In genomic region chr6:29424168-29424567, GRCh38 we compare ENCODE assay signal across 21 cellular contexts. TPM values are rescaled to one million over a fixed set of nuclear protein-coding genes. Genes with fewer than 3 reads are reported as not detected.
DNase-seq lines count a peak whose midpoint lies in the region; ATAC-seq, FAIRE-seq and TF ChIP-seq lines count a peak whose summit lies in the region.
"Had no signal": no experiment of that assay in that cellular context is flagged by ENCODE, and none has a peak within 500 bp of the region (broad histone marks: within the 10 kb centered on the region; RNA-seq: fewer than 3 reads in every experiment).

No MANE protein-coding gene starts in this region.

- no peaks in the 10 kb centered on the region for H3K4me1 ChIP-seq in H1 (replicated peaks in 1 of 4; ENCODE audit: control insufficient read depth in 3 of 4, insufficient read depth in 4 of 4, low read length in 3 of 4)
- no peaks in the 10 kb centered on the region for H3K4me1 ChIP-seq in mesendoderm (ENCODE audit: control insufficient read depth, low read depth, low read length)
- H3K4me1 ChIP-seq: BE2C, Caco-2, HAP-1 had no signal

- no peak overlapping the region for H3K4me3 Mint-ChIP-seq in WTC11
- H3K4me3 Mint-ChIP-seq: CD4-positive, CD25-positive, alpha-beta regulatory T cell; CD8-positive, alpha-beta memory T cell; IgD-negative memory B cell had no signal

- H3K79me1 ChIP-seq in H1 (ENCODE audit: low read depth, low read length) = no peaks in the 10 kb centered on the region
- no peaks in the 10 kb centered on the region for H3K79me1 ChIP-seq in mesendoderm (ENCODE audit: low read length)

- no peak overlapping the region for H4K91ac ChIP-seq in H1 (replicated peaks; ENCODE audit: insufficient read length, low read length)

- H3K18ac ChIP-seq in H1 (ENCODE audit: extremely low read depth, low read length) (no peak overlapping the region), mesendoderm (ENCODE audit: low read length) (no peak overlapping the region)

- 93% methylated on average over 2 of the region's 2 CpGs; no CpG with 5 or more reads in 1 of the 2 experiments for WGBS in H1 (ENCODE audit: extremely low coverage in 1 of 2, insufficient coverage in 1 of 2, insufficient read length in 1 of 2, insufficient replicate concordance in 2 of 2, low coverage in 1 of 2, low lambda C conversion rate in 2 of 2, missing lambda C conversion rate in 1 of 2), 2 experiments
- WGBS in mesendoderm (ENCODE audit: extremely low coverage, insufficient coverage, low lambda C conversion rate) = no CpG with 5 or more reads among the region's 2 CpGs

- no peak overlapping the region for H3K27ac Mint-ChIP-seq in WTC11
- H3K27ac Mint-ChIP-seq: CD4-positive, CD25-positive, alpha-beta regulatory T cell; CD8-positive, alpha-beta memory T cell; IgD-negative memory B cell had no signal

- H3K4me3 ChIP-seq in H1 (ENCODE audit: extremely low read depth in 1 of 4, insufficient read depth in 2 of 4, low read depth in 3 of 4, low read length in 4 of 4) (no peak overlapping the region), mesendoderm (ENCODE audit: low read length) (no peak overlapping the region)
- H3K4me3 ChIP-seq: HAP-1 had no signal

- TF ChIP-seq POLR2A in H1 (IDR thresholded peaks at IDR 0.05; ENCODE audit: control extremely low read depth in 1 of 2, low read depth in 2 of 2, low read length in 2 of 2) = no peak

- FAIRE-seq in H1 (lab: Jason Lieb, UNC) = no peak
- FAIRE-seq: A204.1, D721Med, GM12892, GM18507, HepG2 had no signal

- CTCF ChIA-PET in WTC11 (lab: Charles Lee) (no interaction called here), H1 (lab: Charles Lee; ENCODE audit: partially characterized antibody) (interaction anchor here (1.5 to 2.5 kb wide), 2 partner anchors 44 to 165 kb away, joined by 3 to 13 read pairs; no protein-coding TSS in a partner anchor)

- H2BK15ac ChIP-seq in H1 (ENCODE audit: low read length) = no peak overlapping the region
- H2BK15ac ChIP-seq in mesendoderm (replicated peaks; ENCODE audit: low read depth) = no peak overlapping the region

- TF ChIP-seq RAD21 in H1 (IDR thresholded peaks at IDR 0.05 in 1 of 2, conservative IDR thresholded peaks at IDR 0.05 in 1 of 2; ENCODE audit: low read depth in 2 of 2, low read length in 2 of 2) = no peak

- H3K56ac ChIP-seq in H1 (replicated peaks; ENCODE audit: insufficient read length, low read depth, low read length) (no peak overlapping the region), mesendoderm (ENCODE audit: low read length) (no peak overlapping the region)

- TF ChIP-seq EP300 in H1 (IDR thresholded peaks at IDR 0.05; ENCODE audit: borderline replicate concordance in 1 of 2, low read depth in 2 of 2, low read length in 2 of 2) = no peak

- no peak overlapping the region for H3K23ac ChIP-seq in H1 (ENCODE audit: insufficient read length)
- H3K23ac ChIP-seq in mesendoderm (ENCODE audit: low read length) = no peak overlapping the region

- H3K4ac ChIP-seq in H1 (replicated peaks; ENCODE audit: insufficient read length, low read depth, low read length) (no peak overlapping the region), mesendoderm (ENCODE audit: low read depth, low read length) (no peak overlapping the region)

- DNase-seq in WTC11 (ENCODE audit: low spot score) (no peak), H1 (ENCODE audit: low read depth in 1 of 2, low spot score in 2 of 2) (no peak), mesendoderm (peak; percentile 67), MV-4-11 (lab: John Stamatoyannopoulos, UW) (no peak), inferior parietal cortex (ENCODE audit: extremely low spot score) (no peak)
- no peak for DNase-seq in activated CD4-positive, CD25-positive, alpha-beta regulatory T cell (lab: John Stamatoyannopoulos, UW)
- DNase-seq: ACHN; BE2C; C1 segment of cervical spinal cord; Caco-2; CD8-positive, alpha-beta memory T cell; GDM1 had no signal

- H4K8ac ChIP-seq in H1 (ENCODE audit: extremely low read depth, insufficient read depth, low read length) = no peak overlapping the region
- no peak overlapping the region for H4K8ac ChIP-seq in mesendoderm (ENCODE audit: low read depth, low read length)

- POLR2A ChIA-PET in WTC11 (lab: Charles Lee) (interaction anchor here (0.6 kb wide), 1 partner anchor 591 kb away, joined by 7 read pairs; no protein-coding TSS in a partner anchor), H1 (lab: Charles Lee; ENCODE audit: partially characterized antibody) (interaction anchor here (1.2 to 1.6 kb wide), 2 partner anchors 19 to 23 kb away, joined by 3 read pairs; no protein-coding TSS in a partner anchor)

- H3K14ac ChIP-seq in H1 (ENCODE audit: insufficient read length) = no peak overlapping the region

- no peaks in the 10 kb centered on the region for H3K36me3 ChIP-seq in H1 (ENCODE audit: control insufficient read depth in 2 of 4, insufficient read depth in 4 of 4, low read length in 3 of 4)
- no peaks in the 10 kb centered on the region for H3K36me3 ChIP-seq in mesendoderm (ENCODE audit: control insufficient read depth, insufficient read depth, low read length)
- H3K36me3 ChIP-seq: BE2C, HAP-1 had no signal

- peak; percentile 76 for ATAC-seq in WTC11
- ATAC-seq: HepG2 had no signal

- peaks cover 13% of the 10 kb centered on the region for H3K9me3 Mint-ChIP-seq in WTC11
- H3K9me3 Mint-ChIP-seq: IgD-negative memory B cell had no signal

- H3K23me2 ChIP-seq in H1 (ENCODE audit: low read depth, low read length) = no peaks in the 10 kb centered on the region

- 0 out of 4 replicates have a peak, but pooled peaks cover 0 to 3% of the 10 kb centered on the region in 2 experiments for H3K9me3 ChIP-seq in H1 (ENCODE audit: insufficient read depth in 2 of 2, low read depth in 1 of 2, low read length in 1 of 2)
- H3K9me3 ChIP-seq: BE2C, Caco-2, HAP-1 had no signal

- H3K27me3 Mint-ChIP-seq in WTC11 (ENCODE audit: low read depth) = no peaks in the 10 kb centered on the region

- no peaks in the 10 kb centered on the region for H3K36me3 Mint-ChIP-seq in WTC11
- H3K36me3 Mint-ChIP-seq: CD4-positive, CD25-positive, alpha-beta regulatory T cell; CD8-positive, alpha-beta memory T cell; IgD-negative memory B cell had no signal

- H4K20me1 ChIP-seq in H1 (replicated peaks in 1 of 2; ENCODE audit: control insufficient read depth in 1 of 2, insufficient read depth in 2 of 2, low read length in 2 of 2) = no peaks in the 10 kb centered on the region

- peaks cover 13% of the 10 kb centered on the region for H3K4me1 Mint-ChIP-seq in WTC11
- H3K4me1 Mint-ChIP-seq: IgD-negative memory B cell had no signal

- H3K27me3 ChIP-seq in H1 (replicated peaks in 1 of 4; ENCODE audit: control insufficient read depth in 3 of 4, extremely low read depth in 1 of 4, insufficient read depth in 3 of 4, low read length in 3 of 4) = no peaks in the 10 kb centered on the region
- H3K27me3 ChIP-seq in mesendoderm (ENCODE audit: insufficient read depth, low read length, poor library complexity) = no peaks in the 10 kb centered on the region

- H3K27ac ChIP-seq in H1 (ENCODE audit: low read depth, low read length) (no peak overlapping the region), mesendoderm (ENCODE audit: low read depth, low read length) (no peak overlapping the region)

- H2BK5ac ChIP-seq in H1 (ENCODE audit: low read depth, low read length) = no peak overlapping the region
- no peak overlapping the region for H2BK5ac ChIP-seq in mesendoderm (ENCODE audit: low read length)

- H4K5ac ChIP-seq in H1 (ENCODE audit: insufficient read length, low read depth, low read length) (no peak overlapping the region), mesendoderm (ENCODE audit: low read length) (no peak overlapping the region)

- H3K9ac ChIP-seq in H1 (replicated peaks in 1 of 4; ENCODE audit: extremely low read depth in 1 of 4, low read depth in 3 of 4, low read length in 3 of 4) (no peak overlapping the region), mesendoderm (ENCODE audit: low read length) (no peak overlapping the region)

- H2BK12ac ChIP-seq in H1 (ENCODE audit: low read depth, low read length) = no peak overlapping the region

- TF ChIP-seq CTCF in WTC11 (IDR thresholded peaks at IDR 0.05) = no peak
- no peak for TF ChIP-seq CTCF in H1 (IDR thresholded peaks at IDR 0.05; ENCODE audit: control extremely low read depth in 1 of 3, insufficient read depth in 1 of 3, low read depth in 1 of 3, low read length in 3 of 3)

- no peaks in the 10 kb centered on the region for H3K79me2 ChIP-seq in H1 (ENCODE audit: control insufficient read depth in 1 of 2, insufficient read depth in 2 of 2, low read length in 2 of 2)
- no peaks in the 10 kb centered on the region for H3K79me2 ChIP-seq in mesendoderm (ENCODE audit: control insufficient read depth, insufficient read depth, low read length)

- H3K4me2 ChIP-seq in H1 (ENCODE audit: insufficient read depth in 1 of 2, low read depth in 2 of 2, low read length in 2 of 2) (0 out of 4 replicates have a peak overlapping the region, but pooled peaks of 1 of the 2 experiments have one; percentile 8), mesendoderm (ENCODE audit: low read length) (no peak overlapping the region)

- no peak overlapping the region for H2BK20ac ChIP-seq in H1 (ENCODE audit: low read length)

- no peak overlapping the region for H2AFZ ChIP-seq in H1 (ENCODE audit: low read length)

- H2AK5ac ChIP-seq in H1 (ENCODE audit: low read depth, low read length) (no peak overlapping the region), mesendoderm (ENCODE audit: low read length) (no peak overlapping the region)

- H2BK120ac ChIP-seq in H1 (replicated peaks; ENCODE audit: low read depth, low read length) = no peak overlapping the region
- no peak overlapping the region for H2BK120ac ChIP-seq in mesendoderm (ENCODE audit: low read depth, low read length)

RNA-seq across cellular contexts. Expression of gene OR12D1, which starts 9.4 kb away (rescaled TPM):
- not detected in 3 replicates for total RNA-seq in WTC11 (2021)
- total RNA-seq in H1 (2021; fragmentation: NEBNext Ultra II Directional; extraction: Animal tissue kit (Norgen Biotek cat#: 25700)) = not detected in 2 replicates
- polyA plus RNA-seq in H1 (2011; rRNA removed) = not detected in 2 replicates
- not detected for polyA plus RNA-seq in H1 (2011; cell fraction: cytosol; rRNA removed)
- polyA plus RNA-seq in H1 (2011; cell fraction: nucleus; rRNA removed) = not detected
- not detected in 4 replicates for polyA plus RNA-seq in H1 (2012, experiment 1 of 2)
- not detected for polyA plus RNA-seq in H1 (2012, experiment 2 of 2)
- polyA plus RNA-seq in H1 (2013, experiment 1 of 2) = not detected
- polyA plus RNA-seq in H1 (2013, experiment 2 of 2) = not detected
- not detected in 2 replicates for polyA minus RNA-seq in H1 (2011; rRNA and poly(A)+ RNA removed)
- polyA minus RNA-seq in H1 (2011; cell fraction: cytosol; rRNA and poly(A)+ RNA removed) = not detected
- polyA minus RNA-seq in H1 (2011; cell fraction: nucleus; rRNA and poly(A)+ RNA removed) = not detected
- not detected for polyA plus RNA-seq in mesendoderm (2013, experiment 1 of 2)
- not detected for polyA plus RNA-seq in mesendoderm (2013, experiment 2 of 2)
- total RNA-seq: Caco-2; CD4-positive, CD25-positive, alpha-beta regulatory T cell; CD8-positive, alpha-beta memory T cell; H4; HepG2 had no signal
- polyA plus RNA-seq: CD4-positive, CD25-positive, alpha-beta regulatory T cell; CD8-positive, alpha-beta memory T cell; IgD-negative memory B cell had no signal

RNA-seq across cellular contexts. Expression of gene OR10C1, which starts 14.9 kb away (rescaled TPM):
- total RNA-seq in WTC11 (2021) = not detected in 3 replicates
- not detected in 2 replicates for total RNA-seq in H1 (2021; fragmentation: NEBNext Ultra II Directional; extraction: Animal tissue kit (Norgen Biotek cat#: 25700))
- not detected in 2 replicates for polyA plus RNA-seq in H1 (2011; rRNA removed)
- polyA plus RNA-seq in H1 (2011; cell fraction: cytosol; rRNA removed) = not detected
- not detected for polyA plus RNA-seq in H1 (2011; cell fraction: nucleus; rRNA removed)
- polyA plus RNA-seq in H1 (2012, experiment 1 of 2) = not detected in 4 replicates
- polyA plus RNA-seq in H1 (2012, experiment 2 of 2) = not detected
- not detected for polyA plus RNA-seq in H1 (2013, experiment 1 of 2)
- not detected for polyA plus RNA-seq in H1 (2013, experiment 2 of 2)
- not detected in 2 replicates for polyA minus RNA-seq in H1 (2011; rRNA and poly(A)+ RNA removed)
- polyA minus RNA-seq in H1 (2011; cell fraction: cytosol; rRNA and poly(A)+ RNA removed) = not detected
- not detected for polyA minus RNA-seq in H1 (2011; cell fraction: nucleus; rRNA and poly(A)+ RNA removed)
- polyA plus RNA-seq in mesendoderm (2013, experiment 1 of 2) = not detected
- not detected for polyA plus RNA-seq in mesendoderm (2013, experiment 2 of 2)
- total RNA-seq: Caco-2; CD4-positive, CD25-positive, alpha-beta regulatory T cell; CD8-positive, alpha-beta memory T cell; H4; HepG2 had no signal
- polyA plus RNA-seq: CD4-positive, CD25-positive, alpha-beta regulatory T cell; CD8-positive, alpha-beta memory T cell; IgD-negative memory B cell had no signal

RNA-seq across cellular contexts. Expression of gene OR12D2, which starts 28.7 kb away (rescaled TPM):
- total RNA-seq in WTC11 (2021) = not detected in 3 replicates
- not detected in 2 replicates for total RNA-seq in H1 (2021; fragmentation: NEBNext Ultra II Directional; extraction: Animal tissue kit (Norgen Biotek cat#: 25700))
- not detected in 2 replicates for polyA plus RNA-seq in H1 (2011; rRNA removed)
- not detected for polyA plus RNA-seq in H1 (2011; cell fraction: cytosol; rRNA removed)
- not detected for polyA plus RNA-seq in H1 (2011; cell fraction: nucleus; rRNA removed)
- not detected in 4 replicates for polyA plus RNA-seq in H1 (2012, experiment 1 of 2)
- not detected for polyA plus RNA-seq in H1 (2012, experiment 2 of 2)
- polyA plus RNA-seq in H1 (2013, experiment 1 of 2) = not detected
- not detected for polyA plus RNA-seq in H1 (2013, experiment 2 of 2)
- polyA minus RNA-seq in H1 (2011; rRNA and poly(A)+ RNA removed) = not detected in 2 replicates
- polyA minus RNA-seq in H1 (2011; cell fraction: cytosol; rRNA and poly(A)+ RNA removed) = not detected
- not detected for polyA minus RNA-seq in H1 (2011; cell fraction: nucleus; rRNA and poly(A)+ RNA removed)
- not detected for polyA plus RNA-seq in mesendoderm (2013, experiment 1 of 2)
- polyA plus RNA-seq in mesendoderm (2013, experiment 2 of 2) = not detected
- total RNA-seq: Caco-2; CD4-positive, CD25-positive, alpha-beta regulatory T cell; CD8-positive, alpha-beta memory T cell; H4; HepG2 had no signal
- polyA plus RNA-seq: CD4-positive, CD25-positive, alpha-beta regulatory T cell; CD8-positive, alpha-beta memory T cell; IgD-negative memory B cell had no signal

RNA-seq across cellular contexts. Expression of gene OR11A1, which starts 32.7 kb away (rescaled TPM):
- total RNA-seq in WTC11 (2021) = not detected in 3 replicates
- total RNA-seq in H1 (2021; fragmentation: NEBNext Ultra II Directional; extraction: Animal tissue kit (Norgen Biotek cat#: 25700)) = not detected in 2 replicates
- polyA plus RNA-seq in H1 (2011; rRNA removed) = not detected in 2 replicates
- not detected for polyA plus RNA-seq in H1 (2011; cell fraction: cytosol; rRNA removed)
- not detected for polyA plus RNA-seq in H1 (2011; cell fraction: nucleus; rRNA removed)
- polyA plus RNA-seq in H1 (2012, experiment 1 of 2) = not detected in 4 replicates
- not detected for polyA plus RNA-seq in H1 (2012, experiment 2 of 2)
- not detected for polyA plus RNA-seq in H1 (2013, experiment 1 of 2)
- polyA plus RNA-seq in H1 (2013, experiment 2 of 2) = not detected
- not detected in 2 replicates for polyA minus RNA-seq in H1 (2011; rRNA and poly(A)+ RNA removed)
- not detected for polyA minus RNA-seq in H1 (2011; cell fraction: cytosol; rRNA and poly(A)+ RNA removed)
- not detected for polyA minus RNA-seq in H1 (2011; cell fraction: nucleus; rRNA and poly(A)+ RNA removed)
- polyA plus RNA-seq in mesendoderm (2013, experiment 1 of 2) = not detected
- not detected for polyA plus RNA-seq in mesendoderm (2013, experiment 2 of 2)
- total RNA-seq: Caco-2; CD4-positive, CD25-positive, alpha-beta regulatory T cell; CD8-positive, alpha-beta memory T cell; H4; HepG2 had no signal
- polyA plus RNA-seq: CD4-positive, CD25-positive, alpha-beta regulatory T cell; CD8-positive, alpha-beta memory T cell; HepG2; IgD-negative memory B cell had no signal

RNA-seq across cellular contexts. Expression of gene OR2H1, which starts 32.8 kb away (rescaled TPM):
- not detected in 3 replicates for total RNA-seq in WTC11 (2021)
- total RNA-seq in H1 (2021; fragmentation: NEBNext Ultra II Directional; extraction: Animal tissue kit (Norgen Biotek cat#: 25700)) = not detected in 2 replicates
- polyA plus RNA-seq in H1 (2011; rRNA removed) = not detected in 2 replicates
- not detected for polyA plus RNA-seq in H1 (2011; cell fraction: cytosol; rRNA removed)
- polyA plus RNA-seq in H1 (2011; cell fraction: nucleus; rRNA removed) = not detected
- not detected in 4 replicates for polyA plus RNA-seq in H1 (2012, experiment 1 of 2)
- not detected for polyA plus RNA-seq in H1 (2012, experiment 2 of 2)
- not detected for polyA plus RNA-seq in H1 (2013, experiment 1 of 2)
- polyA plus RNA-seq in H1 (2013, experiment 2 of 2) = not detected
- not detected in 2 replicates for polyA minus RNA-seq in H1 (2011; rRNA and poly(A)+ RNA removed)
- polyA minus RNA-seq in H1 (2011; cell fraction: cytosol; rRNA and poly(A)+ RNA removed) = not detected
- polyA minus RNA-seq in H1 (2011; cell fraction: nucleus; rRNA and poly(A)+ RNA removed) = not detected
- not detected for polyA plus RNA-seq in mesendoderm (2013, experiment 1 of 2)
- polyA plus RNA-seq in mesendoderm (2013, experiment 2 of 2) = not detected
- total RNA-seq: Caco-2; CD4-positive, CD25-positive, alpha-beta regulatory T cell; CD8-positive, alpha-beta memory T cell; H4; HepG2 had no signal
- polyA plus RNA-seq: CD4-positive, CD25-positive, alpha-beta regulatory T cell; CD8-positive, alpha-beta memory T cell; IgD-negative memory B cell had no signal

Comparison
In these comparisons a context has a peak if more than half of its experiments do, and no peak if none do; other contexts are left out.
1. Of the 9 proteins assayed by ChIP-seq in both WTC11 and H1: peak only in WTC11: none; only in H1: TEAD4; in both: none; in neither: 8.